In genomic region chr5:126695081-126695480, GRCh38 we compare ENCODE assay signal across 26 cellular contexts.
DNase-seq lines count a peak whose midpoint lies in the region; ATAC-seq and TF ChIP-seq lines count a peak whose summit lies in the region.
"Had no signal": no experiment of that assay in that cellular context is flagged by ENCODE, and none has a peak within 500 bp of the region (broad histone marks: within the 10 kb centered on the region; RNA-seq: fewer than 3 reads in every experiment).

No MANE protein-coding gene starts in this region.

- no peak for TF ChIP-seq CTCF in CD14-positive monocyte (IDR thresholded peaks at IDR 0.05)
- TF ChIP-seq CTCF in SK-N-SH (IDR thresholded peaks at IDR 0.05): no peak
- no peak for TF ChIP-seq CTCF in foreskin keratinocyte (conservative IDR thresholded peaks at IDR 0.05)
- no peak for TF ChIP-seq CTCF in HFFc6 (IDR thresholded peaks at IDR 0.05)
- no peak for TF ChIP-seq CTCF in left lung (IDR thresholded peaks at IDR 0.05)

- WGBS in GM23248 (ENCODE audit: low coverage in 1 of 2, low lambda C conversion rate in 2 of 2, missing lambda C conversion rate in 2 of 2), 2 experiments: 71 to 81% methylated on average over 1 of the region's 1 CpG
- WGBS in SK-N-SH (ENCODE audit: low lambda C conversion rate): 80% methylated on average over 1 of the region's 1 CpG

- H3K27me3 ChIP-seq in GM23248 (replicated peaks; ENCODE audit: insufficient read depth): no peaks in the 10 kb centered on the region
- no peaks in the 10 kb centered on the region for H3K27me3 ChIP-seq in SK-N-SH (ENCODE audit: insufficient read depth)
- H3K27me3 ChIP-seq in foreskin keratinocyte: no peaks in the 10 kb centered on the region
- no peaks in the 10 kb centered on the region for H3K27me3 ChIP-seq in left lung

- no peak for TF ChIP-seq RAD21 in SK-N-SH (IDR thresholded peaks at IDR 0.05; ENCODE audit: low read length)

- POLR2A ChIA-PET in SK-N-SH (lab: Yijun Ruan, JAX): no interaction called here

- H3K27ac Mint-ChIP-seq in CD14-positive monocyte: peak overlapping the region; percentile 80 to 94 (median 87)
- H3K27ac Mint-ChIP-seq in HFFc6: no peak overlapping the region
- H3K27ac Mint-ChIP-seq: CD4-positive, alpha-beta memory T cell; GM23338 had no signal

- H3K27me3 Mint-ChIP-seq in CD14-positive monocyte (ENCODE audit: low read depth in 3 of 3) (no peaks in the 10 kb centered on the region), HFFc6 (ENCODE audit: insufficient read depth) (peaks cover 4% of the 10 kb centered on the region)
- H3K27me3 Mint-ChIP-seq: CD4-positive, alpha-beta memory T cell had no signal

- intact Hi-C loops in CD14-positive monocyte (cut with micrococcal nuclease): no loop called here
- intact Hi-C loops in left lung (cut with DNase I): no loop called here

- no peaks in the 10 kb centered on the region for H3K9me3 ChIP-seq in GM23248 (ENCODE audit: low read depth)
- no peaks in the 10 kb centered on the region for H3K9me3 ChIP-seq in SK-N-SH
- H3K9me3 ChIP-seq in left lung: no peaks in the 10 kb centered on the region
- H3K9me3 ChIP-seq: A549, Caco-2, HAP-1 had no signal

- H3K4me3 Mint-ChIP-seq in CD14-positive monocyte (no peak overlapping the region), HFFc6 (no peak overlapping the region; the same call in 1 of the 2 replicates)
- H3K4me3 Mint-ChIP-seq: CD4-positive, alpha-beta memory T cell; GM23338 had no signal

- H3F3A ChIP-seq in GM23248 (ENCODE audit: insufficient read depth): 0 out of 2 replicates have a peak, but pooled peaks cover 4% of the 10 kb centered on the region
- H3F3A ChIP-seq in SK-N-SH (replicated peaks; ENCODE audit: insufficient read depth): no peaks in the 10 kb centered on the region

- peak; percentile 46 for ATAC-seq in foreskin keratinocyte
- no peak for ATAC-seq in left lung
- ATAC-seq: A549, GM23338, PC-3 had no signal

- TF ChIP-seq EP300 in SK-N-SH (IDR thresholded peaks at IDR 0.05; ENCODE audit: borderline replicate concordance in 1 of 2, low read depth in 1 of 2, low read length in 1 of 2): no peak

- no peak overlapping the region for H2AFZ ChIP-seq in GM23248
- no peak overlapping the region for H2AFZ ChIP-seq in SK-N-SH (ENCODE audit: low read depth)
- H2AFZ ChIP-seq: GM23338 had no signal

- H3K9ac ChIP-seq in GM23248: no peak overlapping the region
- H3K9ac ChIP-seq in SK-N-SH: no peak overlapping the region

- no peaks in the 10 kb centered on the region for H3K9me2 ChIP-seq in GM23248 (ENCODE audit: insufficient read depth)
- no peaks in the 10 kb centered on the region for H3K9me2 ChIP-seq in SK-N-SH

- DNase-seq in CD14-positive monocyte (ENCODE audit: low spot score): no peak
- peak; percentile 53 for DNase-seq in GM23248
- DNase-seq in SK-N-SH: no peak
- DNase-seq in foreskin keratinocyte: no peak
- no peak for DNase-seq in NCI-H748 (lab: John Stamatoyannopoulos, UW; ENCODE audit: unreplicated experiment)
- no peak for DNase-seq in HFFc6
- no peak for DNase-seq in effector CD4-positive, alpha-beta T cell
- DNase-seq in left lung: no peak
- DNase-seq: Caco-2; CD4-positive, alpha-beta memory T cell; DMS 273 treated with DMSO at 0.1 percent for 48 hours; DMS79 treated with DMSO at 0.1 percent for 48 hours; Karpas-422; NCI-H1092; NCI-H1436; NCI-H2029 treated with DMSO at 0.1 percent for 48 hours; NCI-H2171; NCI-H345; NCI-H524; NCI-H82; PC-3; Right ventricle myocardium superior had no signal

- in situ Hi-C loops in GM23248 (cut with MboI): no loop called here

- H3K79me2 ChIP-seq in GM23248 (ENCODE audit: insufficient read depth) (no peaks in the 10 kb centered on the region), SK-N-SH (ENCODE audit: insufficient read depth) (no peaks in the 10 kb centered on the region)

- H3K4me1 Mint-ChIP-seq in CD14-positive monocyte (peaks cover 18% of the 10 kb centered on the region), HFFc6 (ENCODE audit: low read depth) (peaks cover 16% of the 10 kb centered on the region)
- H3K4me1 Mint-ChIP-seq: GM23338 had no signal

- H3K27ac ChIP-seq in GM23248 (no peak overlapping the region), SK-N-SH (ENCODE audit: low read depth in 2 of 2, low read length in 1 of 2) (no peak overlapping the region), foreskin keratinocyte (no peak overlapping the region), left lung (no peak overlapping the region)
- H3K27ac ChIP-seq: A549, SK-N-MC had no signal

- H3K4me3 ChIP-seq in GM23248: no peak overlapping the region
- H3K4me3 ChIP-seq in SK-N-SH (ENCODE audit: low read depth in 2 of 2, low read length in 1 of 2): no peak overlapping the region
- H3K4me3 ChIP-seq in left lung: no peak overlapping the region
- H3K4me3 ChIP-seq: A549, GM23338, HAP-1, SK-N-MC had no signal

- H3K4me1 ChIP-seq in GM23248 (ENCODE audit: insufficient read depth) (no peaks in the 10 kb centered on the region; the same call in 1 of the 2 replicates), SK-N-SH (ENCODE audit: control insufficient read depth in 1 of 2, insufficient read depth in 2 of 2, low read depth in 1 of 2, low read length in 1 of 2) (no peaks in the 10 kb centered on the region), foreskin keratinocyte (no peaks in the 10 kb centered on the region), left lung (no peaks in the 10 kb centered on the region)
- H3K4me1 ChIP-seq: A549, Caco-2, HAP-1 had no signal

- H4K20me1 ChIP-seq in GM23248 (ENCODE audit: insufficient read depth): no peaks in the 10 kb centered on the region
- H4K20me1 ChIP-seq in SK-N-SH (ENCODE audit: insufficient read depth): no peaks in the 10 kb centered on the region

- H3K9me3 Mint-ChIP-seq in CD14-positive monocyte (peaks cover 0 to 3% (median 0%) of the 10 kb centered on the region in 7 donors), HFFc6 (no peaks in the 10 kb centered on the region)
- H3K9me3 Mint-ChIP-seq: CD4-positive, alpha-beta memory T cell; GM23338 had no signal

- H3K4me2 ChIP-seq in GM23248 (ENCODE audit: unreplicated experiment) (no peak overlapping the region), SK-N-SH (no peak overlapping the region)
- H3K4me2 ChIP-seq: A549, GM23338 had no signal

- H3K36me3 Mint-ChIP-seq in CD14-positive monocyte (no peaks in the 10 kb centered on the region), HFFc6 (ENCODE audit: low read depth) (no peaks in the 10 kb centered on the region)
- H3K36me3 Mint-ChIP-seq: CD4-positive, alpha-beta memory T cell had no signal

- no peaks in the 10 kb centered on the region for H3K36me3 ChIP-seq in GM23248 (ENCODE audit: low read depth)
- H3K36me3 ChIP-seq in SK-N-SH (replicated peaks in 1 of 2; ENCODE audit: control insufficient read depth in 1 of 2, insufficient read depth in 2 of 2, low read length in 1 of 2): no peaks in the 10 kb centered on the region
- H3K36me3 ChIP-seq in left lung: no peaks in the 10 kb centered on the region
- H3K36me3 ChIP-seq: HAP-1 had no signal

- CTCF ChIA-PET in SK-N-SH (lab: Yijun Ruan, JAX): interaction anchor here (1.3 kb wide), 2 partner anchors 8 to 15 kb away, joined by 3 to 4 read pairs; no protein-coding TSS in a partner anchor

TF ChIP-seq in SK-N-SH, 30 proteins besides CTCF, POLR2A, EP300 and RAD21:
- TF ChIP-seq GATA2 (CRISPR knock-in tag; IDR thresholded peaks at IDR 0.05) (no peak), YY1 (IDR thresholded peaks at IDR 0.05; ENCODE audit: low read depth) (no peak), RCOR1 (IDR thresholded peaks at IDR 0.05; ENCODE audit: low read length) (no peak), JUND (IDR thresholded peaks at IDR 0.05) (0 out of 2 replicates have a peak, but pooled peaks have one; percentile 22), RFX5 (IDR thresholded peaks at IDR 0.05; ENCODE audit: low read length) (no peak), FOSL2 (IDR thresholded peaks at IDR 0.05; ENCODE audit: borderline replicate concordance, low read depth) (peak; percentile 34; the same call in 1 of the 2 replicates)
